Comparison of ENCODE assay signal across 14 cellular contexts in the genomic region with DNA sequence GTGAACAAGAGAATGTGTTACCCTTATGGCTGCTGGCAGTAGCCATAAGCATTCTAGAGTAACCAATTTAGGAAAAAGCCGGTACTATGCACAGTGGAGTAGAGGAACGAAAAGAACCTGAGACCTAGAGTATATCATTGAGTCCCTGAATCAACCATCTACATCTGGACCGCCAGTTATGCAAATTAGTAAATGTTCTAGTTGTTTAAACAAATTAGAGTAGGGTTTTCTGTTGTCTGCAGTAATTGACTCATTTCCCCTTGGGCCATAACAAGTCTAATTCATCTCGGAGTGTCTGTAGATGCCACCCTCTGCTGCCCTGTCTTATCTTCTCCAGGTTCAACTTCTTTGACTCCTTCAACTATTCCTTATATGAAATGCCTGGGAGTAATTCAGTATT.
"Had no signal": no experiment of that assay in that cellular context is flagged by ENCODE, and none has a peak within 500 bp of the region (broad histone marks: within the 10 kb centered on the region; RNA-seq: fewer than 3 reads in every experiment).

No MANE protein-coding gene starts in this region.

- ATAC-seq: body of pancreas had no signal

- H3K4me3 ChIP-seq: body of pancreas, coronary artery, esophagus squamous epithelium, tibial artery had no signal

- DNase-seq: activated CD4-positive, alpha-beta T cell treated with anti-CD3 and anti-CD28 coated beads, Interleukin-2, amount 10 ng/mL, durations not matched to agents 7 days and 5 days; activated CD4-positive, CD25-positive, alpha-beta regulatory T cell; activated CD8-positive, alpha-beta memory T cell treated with anti-CD3 and anti-CD28 coated beads for 24 hours; activated gamma-delta T cell treated with Interleukin-2 at 50 U/mL for 16 hours; amniotic stem cell; body of pancreas; central memory CD4-positive, alpha-beta T cell; effector CD4-positive, alpha-beta T cell; esophagus squamous epithelium; occipital lobe; stimulated activated CD4-positive, alpha-beta T cell treated with anti-CD3 and anti-CD28 coated beads, Interleukin-2, amount 100 ng/mL, for 48 hours; stimulated activated naive CD4-positive, alpha-beta T cell; tibial artery had no signal
